21 cellular contexts compared by ENCODE assay signal in the genomic region with DNA sequence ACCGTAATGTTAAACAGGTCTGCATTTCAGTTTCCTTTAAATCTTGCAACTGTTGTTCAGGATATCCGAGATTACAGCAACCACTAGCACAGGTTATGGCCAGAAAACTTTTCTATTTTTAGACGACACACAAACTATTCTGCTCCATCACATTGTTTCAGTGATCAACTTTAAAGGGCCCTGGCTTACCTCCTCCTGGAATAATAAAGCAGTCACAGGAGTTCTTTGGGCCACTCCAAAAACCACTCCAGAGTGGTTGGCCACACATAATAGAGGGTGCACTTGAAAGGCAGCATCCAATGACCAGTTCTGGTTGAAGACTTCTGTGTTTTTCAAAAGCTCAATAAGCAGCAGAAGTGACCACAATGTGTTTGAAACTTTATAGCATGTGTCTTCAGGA.
"Had no signal": no experiment of that assay in that cellular context is flagged by ENCODE, and none has a peak within 500 bp of the region (broad histone marks: within the 10 kb centered on the region; RNA-seq: fewer than 3 reads in every experiment).

No MANE protein-coding gene starts in this region.

- H3K9me3 ChIP-seq: ovary, psoas muscle, right lobe of liver, thoracic aorta, transverse colon, vagina had no signal

- ATAC-seq: left colon; naive thymus-derived CD8-positive, alpha-beta T cell; psoas muscle; right lobe of liver; stimulated activated naive B cell treated with anti-CD40 and anti-IgM and Interleukin-4, amounts not matched to agents 10 μg/mL and 1 μg/mL and 100 μg/mL, for 72 hours had no signal

- H3K36me3 ChIP-seq: ovary, right lobe of liver, thoracic aorta, transverse colon, vagina had no signal

- H2AFZ ChIP-seq: hepatocyte had no signal

- DNase-seq: cerebellar nuclear complex; dorsolateral prefrontal cortex; effector CD4-positive, alpha-beta T cell; left colon; mesendoderm; midbrain; naive thymus-derived CD8-positive, alpha-beta T cell; nephron progenitor cell; occipital lobe; ovary; posterior cingulate gyrus; psoas muscle; right lobe of liver; small intestine; stimulated activated CD4-positive, alpha-beta T cell treated with anti-CD3 and anti-CD28 coated beads, Interleukin-15, amount 100 ng/mL, for 24 hours; stimulated activated CD4-positive, alpha-beta T cell treated with anti-CD3 and anti-CD28 coated beads, Interleukin-2, amount 100 ng/mL, for 48 hours; stimulated activated naive B cell treated with anti-CD40 and anti-IgM and Interleukin-4, amounts not matched to agents 10 μg/mL and 1 μg/mL and 100 μg/mL, for 72 hours; transverse colon had no signal

- H3K4me2 ChIP-seq: hepatocyte had no signal

- H3K4me3 ChIP-seq: dorsolateral prefrontal cortex, hepatocyte, ovary, psoas muscle, right lobe of liver, thoracic aorta, transverse colon, vagina had no signal

- H3K27me3 ChIP-seq: dorsolateral prefrontal cortex, hepatocyte, ovary, right lobe of liver, transverse colon, vagina had no signal

- H3K79me2 ChIP-seq: hepatocyte had no signal

- H3K4me1 ChIP-seq: psoas muscle, right lobe of liver, transverse colon, vagina had no signal

- H3K27ac ChIP-seq: dorsolateral prefrontal cortex, hepatocyte, ovary, psoas muscle, right lobe of liver, thoracic aorta, transverse colon, vagina had no signal
